In genomic region chr12:82994117-82994516, GRCh38 we compare ENCODE assay signal across 35 cellular contexts.
"Had no signal": no experiment of that assay in that cellular context is flagged by ENCODE, and none has a peak within 500 bp of the region (broad histone marks: within the 10 kb centered on the region; RNA-seq: fewer than 3 reads in every experiment).

No MANE protein-coding gene starts in this region.

- H3K9me3 ChIP-seq: MG63 had no signal

- DNase-seq: Karpas-422, Kasumi-1, KG1, MG63, MM.1S, MV-4-11, NCI-H1048, NCI-H1092, NCI-H1092 treated with DMSO at 0.1 percent for 48 hours, NCI-H1105, NCI-H1105 treated with DMSO at 0.1 percent for 48 hours, NCI-H1417, NCI-H1417 treated with DMSO at 0.1 percent for 48 hours, NCI-H1436, NCI-H1436 treated with DMSO at 0.1 percent for 48 hours, NCI-H146, NCI-H1694, NCI-H1694 treated with DMSO at 0.1 percent for 48 hours, NCI-H187, NCI-H187 treated with DMSO at 0.1 percent for 48 hours, NCI-H1930, NCI-H2029, NCI-H2029 treated with DMSO at 0.1 percent for 48 hours, NCI-H2081, NCI-H2081 treated with DMSO at 0.1 percent for 48 hours, NCI-H2107, NCI-H2171, NCI-H2171 treated with DMSO at 0.1 percent for 48 hours, NCI-H2227 treated with DMSO at 0.1 percent for 48 hours, NCI-H226, NCI-H345, NCI-H446, NCI-H446 treated with DMSO at 0.1 percent for 48 hours, NCI-H510A had no signal

- H3K27me3 ChIP-seq: MG63 had no signal

- H3K4me3 ChIP-seq: MG63 had no signal

- H3K4me2 ChIP-seq: KMS-11 had no signal

- H3K9ac ChIP-seq: KMS-11 had no signal

- H3K27ac ChIP-seq: KMS-11 had no signal

- H3K36me3 ChIP-seq: MG63 had no signal
